In the genomic region with DNA sequence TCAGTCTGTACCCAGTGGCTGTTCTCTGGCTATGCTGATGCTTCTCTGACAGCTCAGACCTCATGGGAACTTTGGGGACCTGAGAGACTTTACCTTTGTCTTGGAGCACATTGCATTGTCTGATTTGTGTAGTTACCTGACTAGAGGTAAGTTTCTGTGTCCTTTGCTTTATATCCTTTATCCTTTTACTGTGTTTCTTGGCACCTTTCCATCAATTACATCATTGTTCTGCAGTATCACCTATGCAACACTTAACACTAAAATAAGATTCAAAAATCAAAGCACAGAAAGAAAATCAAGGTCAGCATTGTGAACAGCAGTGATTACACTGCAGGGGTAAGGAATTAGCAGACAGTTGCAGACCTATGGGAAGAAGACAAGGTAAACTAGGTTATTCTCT, we compare ENCODE assay signal across 16 cellular contexts.
"Had no signal": no experiment of that assay in that cellular context is flagged by ENCODE, and none has a peak within 500 bp of the region (broad histone marks: within the 10 kb centered on the region; RNA-seq: fewer than 3 reads in every experiment).

No MANE protein-coding gene starts in this region.

- DNase-seq: activated CD4-positive, alpha-beta T cell treated with anti-CD3 and anti-CD28 coated beads, Interleukin-2, amount 50 U/mL, for 4 hours; activated CD4-positive, CD25-positive, alpha-beta regulatory T cell treated with anti-CD3 and anti-CD28 coated beads, Interleukin-2, amount 50 U/mL, for 72 hours; activated naive CD4-positive, alpha-beta T cell treated with anti-CD3 and anti-CD28 coated beads for 36 hours; activated naive CD8-positive, alpha-beta T cell treated with anti-CD3 and anti-CD28 coated beads, Interleukin-2, amount 50 U/mL, for 24 hours; aorta; dermis blood vessel endothelial cell; erythroblast; heart right ventricle; psoas muscle; right lobe of liver; stimulated activated CD4-positive, alpha-beta T cell treated with anti-CD3 and anti-CD28 coated beads, Interleukin-4, amount 100 ng/mL, for 4 hours; stimulated activated CD8-positive, alpha-beta memory T cell treated with anti-CD3 and anti-CD28 coated beads, Interleukin-4, amount 100 ng/mL, for 48 hours; stimulated activated naive CD4-positive, alpha-beta T cell treated with Interleukin-2 at 50 U/mL for 16 hours had no signal

- ATAC-seq: activated naive CD8-positive, alpha-beta T cell treated with anti-CD3 and anti-CD28 coated beads, Interleukin-2, amount 50 U/mL, for 24 hours; activated T-helper 17 cell treated with anti-CD3 and anti-CD28 coated beads, Interleukin-2, amount 50 U/mL, for 72 hours; gastroesophageal sphincter; heart right ventricle; psoas muscle; right lobe of liver had no signal

- H3K4me3 ChIP-seq: gastroesophageal sphincter, heart right ventricle, psoas muscle, right lobe of liver, smooth muscle cell had no signal
